In the genomic region with DNA sequence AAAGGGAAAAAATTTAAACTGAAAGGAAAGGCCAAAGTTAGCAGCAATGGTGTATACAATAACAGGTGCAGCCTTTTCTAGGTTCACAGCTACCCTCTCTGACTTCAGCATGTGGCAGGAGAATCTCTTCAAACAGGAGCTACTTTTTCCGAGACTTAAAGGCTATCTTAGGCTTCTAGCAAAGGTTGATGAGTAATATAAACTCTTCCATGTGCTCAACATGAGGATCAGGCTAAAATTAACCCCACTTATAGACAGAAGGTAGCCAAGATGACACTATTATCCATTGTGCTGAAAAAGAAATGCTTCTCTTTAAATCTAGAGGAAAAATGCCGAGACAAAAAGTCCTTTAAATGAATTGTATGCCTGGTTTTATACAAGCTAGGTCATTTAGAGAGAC, we compare ENCODE assay signal across 16 cellular contexts.
DNase-seq lines count a peak whose midpoint lies in the region; ATAC-seq lines count a peak whose summit lies in the region.
"Had no signal": no experiment of that assay in that cellular context is flagged by ENCODE, and none has a peak within 500 bp of the region (broad histone marks: within the 10 kb centered on the region; RNA-seq: fewer than 3 reads in every experiment).

No MANE protein-coding gene starts in this region.

- H3K4me1 ChIP-seq in muscle layer of colon (ENCODE audit: insufficient read depth, low read length), result peaks cover 62% of the 10 kb centered on the region
- peaks cover 19% of the 10 kb centered on the region for H3K4me1 ChIP-seq in stomach smooth muscle (ENCODE audit: control insufficient read depth, insufficient read depth, low read length)

- H3K27me3 ChIP-seq in muscle layer of colon (ENCODE audit: control insufficient read depth in 1 of 2, insufficient read depth in 2 of 2, low read length in 2 of 2) (no peaks in the 10 kb centered on the region), stomach smooth muscle (ENCODE audit: control insufficient read depth in 1 of 2, insufficient read depth in 2 of 2, low read length in 2 of 2) (no peaks in the 10 kb centered on the region)
- H3K27me3 ChIP-seq: testis had no signal

- no peaks in the 10 kb centered on the region for H3K36me3 ChIP-seq in muscle layer of colon (ENCODE audit: insufficient read depth, low read length)
- no peaks in the 10 kb centered on the region for H3K36me3 ChIP-seq in stomach smooth muscle (ENCODE audit: control insufficient read depth in 2 of 2, insufficient read depth in 2 of 2, low read length in 2 of 2)

- ATAC-seq in stimulated activated naive CD8-positive, alpha-beta T cell treated with anti-CD3 and anti-CD28 coated beads, Interleukin-15, Interleukin-2, amounts not matched to agents 100 U/mL and 50 U/mL, for 24 hours, result no peak
- ATAC-seq: effector memory CD8-positive, alpha-beta T cell; GM12878 had no signal

- DNase-seq in LHCN-M2 (ENCODE audit: low read depth), result peak; percentile 24
- peak; percentile 44 for DNase-seq in RPMI7951 (ENCODE audit: low read depth)
- no peak for DNase-seq in stimulated activated naive CD8-positive, alpha-beta T cell treated with anti-CD3 and anti-CD28 coated beads, Interleukin-15, Interleukin-2, amounts not matched to agents 100 U/mL and 50 U/mL, for 24 hours
- no peak for DNase-seq in SW 1271 (lab: John Stamatoyannopoulos, UW)
- no peak for DNase-seq in NCI-H2107 treated with DMSO at 0.1 percent for 48 hours (lab: John Stamatoyannopoulos, UW; ENCODE audit: unreplicated experiment)
- DNase-seq: activated CD4-positive, CD25-positive, alpha-beta regulatory T cell treated with anti-CD3 and anti-CD28 coated beads, Interleukin-2, amount 50 U/mL, for 72 hours; central memory CD4-positive, alpha-beta T cell; effector memory CD8-positive, alpha-beta T cell; islet precursor cell; nucleus accumbens; stimulated activated CD4-positive, alpha-beta T cell treated with anti-CD3 and anti-CD28 coated beads, Interleukin-4, amount 100 ng/mL, for 24 hours; testis had no signal

- H3K9me3 ChIP-seq in muscle layer of colon (ENCODE audit: low read length) (no peaks in the 10 kb centered on the region), stomach smooth muscle (ENCODE audit: control insufficient read depth in 2 of 2, low read length in 2 of 2) (no peaks in the 10 kb centered on the region)
- H3K9me3 ChIP-seq: testis had no signal

- H3K27ac ChIP-seq in muscle layer of colon (ENCODE audit: low read depth, low read length) (peak overlapping the region; percentile 73), stomach smooth muscle (ENCODE audit: low read length) (peak overlapping the region; percentile 63)
- H3K27ac ChIP-seq: skin epidermis had no signal

- no peak overlapping the region for H3K4me3 ChIP-seq in muscle layer of colon (ENCODE audit: low read depth in 1 of 2, low read length in 2 of 2)
- H3K4me3 ChIP-seq in stomach smooth muscle (ENCODE audit: low read length in 2 of 2), result no peak overlapping the region
- H3K4me3 ChIP-seq: GM12878, skin epidermis, testis had no signal

- H3K9ac ChIP-seq in muscle layer of colon (ENCODE audit: low read length) (no peak overlapping the region), stomach smooth muscle (ENCODE audit: low read length in 2 of 2) (no peak overlapping the region)

Comparison
In these comparisons a context has a peak if more than half of its experiments do, and no peak if none do; other contexts are left out.
1. DNase-seq: peak in LHCN-M2 (single experiment) and RPMI7951 (single experiment); none in stimulated activated naive CD8-positive, alpha-beta T cell treated with anti-CD3 and anti-CD28 coated beads, Interleukin-15, Interleukin-2, amounts not matched to agents 100 U/mL and 50 U/mL, for 24 hours (single experiment), SW 1271 (0 of 2) and NCI-H2107 treated with DMSO at 0.1 percent for 48 hours (single experiment).